Comparison of ENCODE assay signal across 8 cellular contexts in the genomic region with DNA sequence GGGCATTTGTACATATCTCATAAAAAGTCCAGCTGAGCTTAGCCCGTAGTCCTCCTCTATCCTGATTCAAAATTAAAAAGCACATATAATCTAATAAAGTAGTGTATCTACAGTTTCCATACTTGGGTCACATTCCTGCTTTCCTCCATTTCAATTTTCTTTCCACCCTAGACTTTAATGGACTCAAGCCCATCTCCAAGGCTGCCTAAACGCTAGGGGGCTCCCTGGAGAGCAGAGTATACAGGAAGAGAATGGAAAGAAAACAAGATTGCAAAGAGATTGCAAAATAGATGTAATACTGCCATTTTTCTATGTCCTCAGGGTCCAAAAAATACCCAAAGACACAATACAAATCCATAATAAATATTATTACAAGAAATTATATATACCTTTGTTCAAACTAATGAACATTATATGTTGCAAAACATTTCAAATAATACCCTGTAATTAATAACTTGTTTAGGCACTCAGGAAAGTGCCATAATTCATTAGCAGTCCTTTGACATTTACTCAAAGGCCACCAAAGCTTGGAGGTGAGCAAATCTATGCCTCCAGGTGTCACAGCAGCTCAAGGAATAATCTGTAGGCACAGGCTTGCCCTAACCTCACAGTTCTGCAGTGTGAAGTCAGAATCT. TPM values are rescaled to one million over a fixed set of nuclear protein-coding genes. Genes with fewer than 3 reads are reported as not detected.
DNase-seq lines count a peak whose midpoint lies in the region; ATAC-seq, FAIRE-seq and TF ChIP-seq lines count a peak whose summit lies in the region.

No MANE protein-coding gene starts in this region.

- peak; percentile 64 to 74 for TF ChIP-seq RAD21 in H1 (IDR thresholded peaks at IDR 0.05 in 1 of 2, conservative IDR thresholded peaks at IDR 0.05 in 1 of 2; ENCODE audit: low read depth in 2 of 2, low read length in 2 of 2)

- WGBS in H1 (ENCODE audit: extremely low coverage in 1 of 2, insufficient coverage in 1 of 2, insufficient read length in 1 of 2, insufficient replicate concordance in 2 of 2, low coverage in 1 of 2, low lambda C conversion rate in 2 of 2, missing lambda C conversion rate in 1 of 2), 2 experiments: 2% methylated on average over 2 of the region's 2 CpGs; no CpG with 5 or more reads in 1 of the 2 experiments

- no peak overlapping the region for H3K18ac ChIP-seq in H1 (ENCODE audit: extremely low read depth, low read length)

- H3K4me3 Mint-ChIP-seq in naive B cell: peak overlapping the region in 1 of 8 donors; percentile 42

- H3K14ac ChIP-seq in H1 (ENCODE audit: insufficient read length): no peak overlapping the region

- ATAC-seq in naive B cell (ENCODE audit: low read depth in 2 of 2) (no peak), HG02938 (IDR thresholded peaks at IDR 0.05; ENCODE audit: unreplicated experiment) (no peak)

- no peak overlapping the region for H3K4me2 ChIP-seq in H1 (ENCODE audit: insufficient read depth in 1 of 2, low read depth in 2 of 2, low read length in 2 of 2)

- POLR2A ChIA-PET in H1 (lab: Charles Lee; ENCODE audit: partially characterized antibody): interaction anchor here (5.1 to 6.0 kb wide), 2 partner anchors 25 to 113 kb away, joined by 74 to 75 read pairs; no protein-coding TSS in a partner anchor

- no peak overlapping the region for H3K23ac ChIP-seq in H1 (ENCODE audit: insufficient read length)

- H2BK20ac ChIP-seq in H1 (ENCODE audit: low read length): no peak overlapping the region

- H2BK120ac ChIP-seq in H1 (replicated peaks; ENCODE audit: low read depth, low read length): no peak overlapping the region

- peaks cover 4% of the 10 kb centered on the region; the same call in 1 of the 2 replicates for H3K79me1 ChIP-seq in H1 (ENCODE audit: low read depth, low read length)

- H3K27ac Mint-ChIP-seq in naive B cell: peak overlapping the region in 1 of 6 donors; percentile 75

- H3K4me1 Mint-ChIP-seq in naive B cell: peaks cover 9 to 24% (median 13%) of the 10 kb centered on the region in 3 donors

- peaks cover 0 to 9% of the 10 kb centered on the region in 2 donors for H3K36me3 Mint-ChIP-seq in naive B cell

- no peak for TF ChIP-seq POLR2A in H1 (IDR thresholded peaks at IDR 0.05; ENCODE audit: control extremely low read depth in 1 of 2, low read depth in 2 of 2, low read length in 2 of 2)

- peak overlapping the region; percentile 56; the same call in 1 of the 2 replicates for H2BK12ac ChIP-seq in H1 (ENCODE audit: low read depth, low read length)

- H3K9me3 ChIP-seq in H1 (ENCODE audit: insufficient read depth in 2 of 2, low read depth in 1 of 2, low read length in 1 of 2): no peaks in the 10 kb centered on the region

- no peak overlapping the region for H2AK5ac ChIP-seq in H1 (ENCODE audit: low read depth, low read length)

- peak overlapping the region; percentile 46; the same call in 1 of the 2 replicates for H2AFZ ChIP-seq in H1 (ENCODE audit: low read length)

- TF ChIP-seq CTCF in H1 (IDR thresholded peaks at IDR 0.05; ENCODE audit: control extremely low read depth in 1 of 3, insufficient read depth in 1 of 3, low read depth in 1 of 3, low read length in 3 of 3): peak in 2 of 3 experiments; percentile 61 to 69; a peak in 3 of 4 replicates

- CTCF ChIA-PET in H1 (lab: Charles Lee; ENCODE audit: partially characterized antibody): interaction anchor here (0.7 to 12.5 kb wide), 23 partner anchors 8 to 376 kb away, joined by 3 to 175 read pairs (median 7); no protein-coding TSS in a partner anchor

- H3K9me3 Mint-ChIP-seq in naive B cell: no peaks in the 10 kb centered on the region

- no peak overlapping the region for H4K91ac ChIP-seq in H1 (replicated peaks; ENCODE audit: insufficient read length, low read length)

- no peak overlapping the region for H3K4ac ChIP-seq in H1 (replicated peaks; ENCODE audit: insufficient read length, low read depth, low read length)

- no peak overlapping the region for H4K5ac ChIP-seq in H1 (ENCODE audit: insufficient read length, low read depth, low read length)

- peaks cover 6 to 14% (median 11%) of the 10 kb centered on the region in 4 experiments for H3K36me3 ChIP-seq in H1 (ENCODE audit: control insufficient read depth in 2 of 4, insufficient read depth in 4 of 4, low read length in 3 of 4)

- H3K56ac ChIP-seq in H1 (replicated peaks; ENCODE audit: insufficient read length, low read depth, low read length): no peak overlapping the region

- FAIRE-seq in H1 (lab: Jason Lieb, UNC): no peak

- no peak overlapping the region for H3K9ac ChIP-seq in H1 (replicated peaks in 1 of 4; ENCODE audit: extremely low read depth in 1 of 4, low read depth in 3 of 4, low read length in 3 of 4)

- peaks cover 4 to 8% of the 10 kb centered on the region in 2 experiments for H4K20me1 ChIP-seq in H1 (replicated peaks in 1 of 2; ENCODE audit: control insufficient read depth in 1 of 2, insufficient read depth in 2 of 2, low read length in 2 of 2)

- no peak overlapping the region for H2BK15ac ChIP-seq in H1 (ENCODE audit: low read length)

- no peaks in the 10 kb centered on the region for H3K27me3 Mint-ChIP-seq in naive B cell

- H3K23me2 ChIP-seq in H1 (ENCODE audit: low read depth, low read length): no peaks in the 10 kb centered on the region

- H2BK5ac ChIP-seq in H1 (ENCODE audit: low read depth, low read length): no peak overlapping the region

- DNase-seq in C1 segment of cervical spinal cord (lab: John Stamatoyannopoulos, UW): peak in 9 of 14 donors; percentile 1 to 58 (median 25)
- peak; percentile 78 for DNase-seq in HCEC 1CT
- peak; percentile 14 for DNase-seq in NCI-H524 treated with DMSO at 0.1 percent for 48 hours (lab: John Stamatoyannopoulos, UW)
- DNase-seq in activated CD4-positive, alpha-beta T cell treated with anti-CD3 and anti-CD28 coated beads, Interleukin-2, amount 50 U/mL, for 4 hours: peak; percentile 50 to 53
- DNase-seq in H1 (ENCODE audit: low read depth in 1 of 2, low spot score in 2 of 2): peak in 1 of 2 experiments; percentile 64
- DNase-seq in naive B cell: peak; percentile 30
- peak; percentile 88 for DNase-seq in superior temporal gyrus (ENCODE audit: extremely low spot score)

- peaks cover 9 to 24% of the 10 kb centered on the region in 2 experiments for H3K79me2 ChIP-seq in H1 (ENCODE audit: control insufficient read depth in 1 of 2, insufficient read depth in 2 of 2, low read length in 2 of 2)

- no peak for TF ChIP-seq EP300 in H1 (IDR thresholded peaks at IDR 0.05; ENCODE audit: borderline replicate concordance in 1 of 2, low read depth in 2 of 2, low read length in 2 of 2)

- no peaks in the 10 kb centered on the region for H3K27me3 ChIP-seq in H1 (replicated peaks in 1 of 4; ENCODE audit: control insufficient read depth in 3 of 4, extremely low read depth in 1 of 4, insufficient read depth in 3 of 4, low read length in 3 of 4)

- peaks cover 0 to 5% (median 2%) of the 10 kb centered on the region in 4 experiments; a peak in 4 of 7 replicates for H3K4me1 ChIP-seq in H1 (replicated peaks in 1 of 4; ENCODE audit: control insufficient read depth in 3 of 4, insufficient read depth in 4 of 4, low read length in 3 of 4)

- no peak overlapping the region for H3K27ac ChIP-seq in H1 (ENCODE audit: low read depth, low read length)

- H3K4me3 ChIP-seq in H1 (ENCODE audit: extremely low read depth in 1 of 4, insufficient read depth in 2 of 4, low read depth in 3 of 4, low read length in 4 of 4): no peak overlapping the region

- H4K8ac ChIP-seq in H1 (ENCODE audit: extremely low read depth, insufficient read depth, low read length): no peak overlapping the region

TF ChIP-seq in H1, 55 proteins besides CTCF, POLR2A, EP300 and RAD21:
- TF ChIP-seq KDM5A (IDR thresholded peaks at IDR 0.05; ENCODE audit: low read length): no peak
- TF ChIP-seq, protein P1, sequence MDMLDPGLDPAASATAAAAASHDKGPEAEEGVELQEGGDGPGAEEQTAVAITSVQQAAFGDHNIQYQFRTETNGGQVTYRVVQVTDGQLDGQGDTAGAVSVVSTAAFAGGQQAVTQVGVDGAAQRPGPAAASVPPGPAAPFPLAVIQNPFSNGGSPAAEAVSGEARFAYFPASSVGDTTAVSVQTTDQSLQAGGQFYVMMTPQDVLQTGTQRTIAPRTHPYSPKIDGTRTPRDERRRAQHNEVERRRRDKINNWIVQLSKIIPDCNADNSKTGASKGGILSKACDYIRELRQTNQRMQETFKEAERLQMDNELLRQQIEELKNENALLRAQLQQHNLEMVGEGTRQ (IDR thresholded peaks at IDR 0.05; ENCODE audit: low read length): no peak
- TF ChIP-seq RXRA (IDR thresholded peaks at IDR 0.05; ENCODE audit: insufficient read depth, low read depth, low read length): no peak
- TF ChIP-seq GABPA (IDR thresholded peaks at IDR 0.05; ENCODE audit: borderline replicate concordance, insufficient read depth, low read length): no peak
- peak; percentile 83 for TF ChIP-seq CEBPB (IDR thresholded peaks at IDR 0.05; ENCODE audit: low read depth, low read length)
- no peak for TF ChIP-seq GTF2F1 (IDR thresholded peaks at IDR 0.05; ENCODE audit: borderline replicate concordance, low read depth, low read length)
- TF ChIP-seq YY1 (IDR thresholded peaks at IDR 0.05; ENCODE audit: low read depth, low read length): peak; percentile 28; the same call in 1 of the 2 replicates

RNA-seq across cellular contexts. Expression of a gene that starts 2.4 kb away (rescaled TPM):
- total RNA-seq in H1 (2021; fragmentation: NEBNext Ultra II Directional; extraction: Animal tissue kit (Norgen Biotek cat#: 25700)): 293 TPM in 2 replicates
- polyA plus RNA-seq in H1 (2011; rRNA removed) (262 and 275 TPM in 2 replicates), naive B cell (ENCODE audit: low read depth in 6 of 6) (10 to 100 TPM; 45.1 to 70.0 (median 57.3) TPM)
- 388 TPM for polyA plus RNA-seq in H1 (2011; cell fraction: cytosol; rRNA removed)
- 398 TPM for polyA plus RNA-seq in H1 (2011; cell fraction: nucleus; rRNA removed)
- polyA plus RNA-seq in H1 (2012, experiment 1 of 2): 284 to 317 TPM (median 306 TPM) in 4 replicates
- 63.7 TPM for polyA plus RNA-seq in H1 (2012, experiment 2 of 2)
- 154 TPM for polyA plus RNA-seq in H1 (2013, experiment 1 of 2)
- 151 TPM for polyA plus RNA-seq in H1 (2013, experiment 2 of 2)
- polyA minus RNA-seq in H1 (2011; rRNA and poly(A)+ RNA removed): 510 and 545 TPM in 2 replicates
- 161 TPM for polyA minus RNA-seq in H1 (2011; cell fraction: cytosol; rRNA and poly(A)+ RNA removed)
- polyA minus RNA-seq in H1 (2011; cell fraction: nucleus; rRNA and poly(A)+ RNA removed): 219 TPM

RNA-seq across cellular contexts. Expression of a gene that starts 42.6 kb away (rescaled TPM):
- not detected in 2 replicates for total RNA-seq in H1 (2021; fragmentation: NEBNext Ultra II Directional; extraction: Animal tissue kit (Norgen Biotek cat#: 25700))
- polyA plus RNA-seq in H1 (2011; rRNA removed) (0.08 TPM in 1 of 2 replicates, not detected in the other), naive B cell (ENCODE audit: low read depth in 6 of 6) (not detected)
- not detected for polyA plus RNA-seq in H1 (2011; cell fraction: cytosol; rRNA removed)
- not detected for polyA plus RNA-seq in H1 (2011; cell fraction: nucleus; rRNA removed)
- polyA plus RNA-seq in H1 (2012, experiment 1 of 2): not detected in 4 replicates
- polyA plus RNA-seq in H1 (2012, experiment 2 of 2): not detected
- not detected for polyA plus RNA-seq in H1 (2013, experiment 1 of 2)
- not detected for polyA plus RNA-seq in H1 (2013, experiment 2 of 2)
- polyA minus RNA-seq in H1 (2011; rRNA and poly(A)+ RNA removed): not detected in 2 replicates
- polyA minus RNA-seq in H1 (2011; cell fraction: cytosol; rRNA and poly(A)+ RNA removed): not detected
- not detected for polyA minus RNA-seq in H1 (2011; cell fraction: nucleus; rRNA and poly(A)+ RNA removed)
